10 cellular contexts compared by ENCODE assay signal in genomic region chr5:150562832-150563231, GRCh38. TPM values are rescaled to one million over a fixed set of nuclear protein-coding genes. Genes with fewer than 3 reads are reported as not detected.
A peak's percentile ranks its signal among the peaks of the same experiment; 100 is the strongest.
DNase-seq lines count a peak whose midpoint lies in the region; ATAC-seq and FAIRE-seq lines count a peak whose summit lies in the region.
"Had no signal": no experiment of that assay in that cellular context is flagged by ENCODE, and none has a peak within 500 bp of the region (broad histone marks: within the 10 kb centered on the region; RNA-seq: fewer than 3 reads in every experiment).

No MANE protein-coding gene starts in this region.

- no peak overlapping the region for H2AK5ac ChIP-seq in mesenchymal stem cell (ENCODE audit: low read length, severe bottlenecking)

- no peak overlapping the region for H3K4ac ChIP-seq in mesenchymal stem cell (ENCODE audit: low read depth in 1 of 2, low read length in 2 of 2)

- no peak overlapping the region for H3K4me2 ChIP-seq in mesenchymal stem cell (ENCODE audit: low read length, poor library complexity, severe bottlenecking)

- no peaks in the 10 kb centered on the region for H3K9me3 ChIP-seq in mesenchymal stem cell (ENCODE audit: control insufficient read depth, low read length)

- H3K27me3 ChIP-seq in mesenchymal stem cell (ENCODE audit: control insufficient read depth in 1 of 2, insufficient read depth in 1 of 2, low read length in 2 of 2), result no peaks in the 10 kb centered on the region

- H3K14ac ChIP-seq in mesenchymal stem cell (ENCODE audit: low read length in 2 of 2), result no peak overlapping the region

- peaks cover 13% of the 10 kb centered on the region for H3K4me1 ChIP-seq in mesenchymal stem cell (ENCODE audit: control insufficient read depth, insufficient read depth, low read depth, low read length)

- peaks cover 1% of the 10 kb centered on the region for H3K79me1 ChIP-seq in mesenchymal stem cell (replicated peaks; ENCODE audit: low read length, poor library complexity, severe bottlenecking)

- 52% methylated on average over 2 of the region's 2 CpGs for WGBS in mesenchymal stem cell

- H3K18ac ChIP-seq in mesenchymal stem cell (ENCODE audit: low read depth in 1 of 2, low read length in 2 of 2), result no peak overlapping the region

- FAIRE-seq in urothelium cell line (lab: Jason Lieb, UNC), result no peak

- no peak overlapping the region for H4K8ac ChIP-seq in mesenchymal stem cell (ENCODE audit: low read length)

- no peak for ATAC-seq in HG03280 (IDR thresholded peaks at IDR 0.05; ENCODE audit: unreplicated experiment)
- ATAC-seq: stimulated activated naive CD8-positive, alpha-beta T cell treated with anti-CD3 and anti-CD28 coated beads, Interleukin-15, amount 100 ng/mL, for 72 hours had no signal

- no peak overlapping the region for H2BK15ac ChIP-seq in mesenchymal stem cell (ENCODE audit: low read depth, poor library complexity, severe bottlenecking)

- no peak overlapping the region for H2BK120ac ChIP-seq in mesenchymal stem cell (ENCODE audit: low read depth, low read length)

- H3K36me3 ChIP-seq in mesenchymal stem cell (ENCODE audit: control insufficient read depth in 1 of 2, insufficient read depth in 2 of 2, low read depth in 1 of 2, low read length in 2 of 2), result peaks cover 9 to 12% of the 10 kb centered on the region in 2 experiments

- H2BK12ac ChIP-seq in mesenchymal stem cell (ENCODE audit: low read length in 2 of 2), result no peak overlapping the region

- H4K91ac ChIP-seq in mesenchymal stem cell (ENCODE audit: low read length), result no peak overlapping the region

- no peak overlapping the region for H2BK5ac ChIP-seq in mesenchymal stem cell (ENCODE audit: low read depth, low read length, poor library complexity, severe bottlenecking)

- H2AFZ ChIP-seq in mesenchymal stem cell (ENCODE audit: low read depth, low read length), result no peak overlapping the region

- no peak overlapping the region for H3K9ac ChIP-seq in mesenchymal stem cell (ENCODE audit: low read length)

- peak; percentile 26 to 29 for DNase-seq in stimulated activated CD4-positive, alpha-beta T cell treated with anti-CD3 and anti-CD28 coated beads, Interleukin-2, amount 100 ng/mL, for 48 hours
- DNase-seq in stimulated activated CD4-positive, alpha-beta T cell treated with anti-CD3 and anti-CD28 coated beads, Interleukin-12 subunit alpha, Interleukin-12 subunit beta, amount 100 ng/mL, for 4 hours, result no peak
- peak; percentile 55 for DNase-seq in NCI-H2196 (lab: John Stamatoyannopoulos, UW; ENCODE audit: unreplicated experiment)
- DNase-seq in astrocyte of the hippocampus (ENCODE audit: low read depth, low spot score), result peak; percentile 59
- peak; percentile 62 for DNase-seq in mesenchymal stem cell
- no peak for DNase-seq in hippocampal formation (lab: John Stamatoyannopoulos, UW)
- DNase-seq in urothelium cell line (ENCODE audit: low spot score), result no peak

- no peak overlapping the region for H3K4me3 ChIP-seq in mesenchymal stem cell (ENCODE audit: insufficient read depth in 1 of 2, low read depth in 1 of 2, low read length in 2 of 2)

- H3K27ac ChIP-seq in mesenchymal stem cell (ENCODE audit: low read length, poor library complexity, severe bottlenecking), result no peak overlapping the region
- H3K27ac ChIP-seq: epithelial cell of prostate had no signal

- no peak overlapping the region for H3K23ac ChIP-seq in mesenchymal stem cell (ENCODE audit: low read length in 2 of 2)

RNA-seq across cellular contexts. Expression of gene NDST1, which starts 54.9 kb away (rescaled TPM):
- 64.3 TPM for polyA plus RNA-seq in mesenchymal stem cell (2013, experiment 1 of 2)
- polyA plus RNA-seq in mesenchymal stem cell (2013, experiment 2 of 2), result 64.6 TPM

Comparison
In these comparisons a context has a peak if more than half of its experiments do, and no peak if none do; other contexts are left out.
1. DNase-seq: peak in stimulated activated CD4-positive, alpha-beta T cell treated with anti-CD3 and anti-CD28 coated beads, Interleukin-2, amount 100 ng/mL, for 48 hours (2 of 2), NCI-H2196 (single experiment), astrocyte of the hippocampus (single experiment) and mesenchymal stem cell (single experiment); none in stimulated activated CD4-positive, alpha-beta T cell treated with anti-CD3 and anti-CD28 coated beads, Interleukin-12 subunit alpha, Interleukin-12 subunit beta, amount 100 ng/mL, for 4 hours (single experiment), hippocampal formation (0 of 2) and urothelium cell line (single experiment).